ENCODE assay signal across 22 cellular contexts in the genomic region with DNA sequence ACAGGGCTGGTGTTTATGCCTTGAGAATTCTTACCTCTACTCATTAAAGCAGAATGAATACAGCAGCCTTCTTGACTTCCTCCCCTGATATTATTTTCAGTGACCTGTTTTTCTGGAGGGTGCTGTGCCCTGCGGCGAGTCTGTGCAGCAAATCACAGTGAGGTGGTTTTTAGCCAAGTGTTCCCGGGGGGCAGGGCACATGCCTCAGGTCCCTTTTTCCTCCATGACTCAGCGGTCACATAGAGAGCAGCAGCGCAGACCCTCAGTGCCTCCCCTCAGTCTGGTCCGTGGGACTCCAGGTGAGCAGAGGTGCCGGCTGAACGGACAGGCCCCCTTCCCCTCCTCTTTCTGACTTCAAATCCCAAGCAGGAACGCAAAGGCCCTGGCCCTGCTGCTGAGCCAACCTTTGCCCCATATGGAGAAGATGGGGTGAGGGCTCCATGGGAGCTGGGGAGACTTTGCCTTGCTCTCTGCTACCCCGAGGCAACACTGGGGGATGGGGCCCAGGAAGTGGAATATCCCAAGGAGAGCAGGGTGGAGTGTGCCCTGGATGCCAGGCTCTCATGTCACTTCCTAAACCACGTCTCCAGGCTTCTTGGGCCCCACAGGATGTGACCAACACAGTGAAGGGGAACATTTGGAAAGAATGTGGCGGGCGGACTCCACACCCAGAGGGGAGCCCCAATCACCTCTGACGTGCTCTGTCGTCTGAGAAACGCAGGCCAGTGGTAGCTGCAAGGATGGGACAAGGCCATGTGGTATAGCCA.
"Had no signal": no experiment of that assay in that cellular context is flagged by ENCODE, and none has a peak within 500 bp of the region (broad histone marks: within the 10 kb centered on the region; RNA-seq: fewer than 3 reads in every experiment).

No MANE protein-coding gene starts in this region.

- H3K9me3 ChIP-seq: body of pancreas, left lung, tibial nerve, vagina had no signal

- H3K4me1 ChIP-seq: body of pancreas, left lung, tibial nerve, vagina had no signal

- H3K36me3 ChIP-seq: left lung, tibial nerve, vagina had no signal

- H3K27ac ChIP-seq: body of pancreas, left lung, tibial nerve, vagina had no signal

- DNase-seq: activated CD4-positive, alpha-beta T cell treated with anti-CD3 and anti-CD28 coated beads, Interleukin-2, amount 10 ng/mL, durations not matched to agents 7 days and 5 days; activated CD8-positive, alpha-beta T cell treated with anti-CD3 and anti-CD28 coated beads, Interleukin-2, amount 10 ng/mL, durations not matched to agents 7 days and 5 days; activated naive CD4-positive, alpha-beta T cell treated with anti-CD3 and anti-CD28 coated beads for 36 hours; activated T-cell treated with anti-CD3 and anti-CD28 coated beads, Interleukin-2, amount 50 U/mL, for 4 hours; body of pancreas; central memory CD4-positive, alpha-beta T cell; endodermal cell; foreskin melanocyte; glutamatergic neuron; hypothalamus; islet precursor cell; nephron progenitor cell; nucleus accumbens; stimulated activated CD4-positive, alpha-beta T cell treated with anti-CD3 and anti-CD28 coated beads, Interleukin-2, amount 100 ng/mL, for 24 hours; stimulated activated naive CD8-positive, alpha-beta T cell treated with anti-CD3 and anti-CD28 coated beads, Interleukin-15, Interleukin-2, amounts not matched to agents 100 U/mL and 50 U/mL, for 24 hours; substantia nigra; T1000 had no signal

- H3K4me3 ChIP-seq: body of pancreas, left lung, tibial nerve, vagina had no signal

- H3K27me3 ChIP-seq: body of pancreas, left lung, tibial nerve, vagina had no signal

- FAIRE-seq: colon had no signal

- ATAC-seq: activated CD4-positive, CD25-positive, alpha-beta regulatory T cell treated with anti-CD3 and anti-CD28 coated beads, Interleukin-2, amount 50 U/mL, for 24 hours; activated CD8-positive, alpha-beta T cell treated with anti-CD3 and anti-CD28 coated beads, Interleukin-2, amount 10 ng/mL, durations not matched to agents 7 days and 5 days; activated T-cell treated with anti-CD3 and anti-CD28 coated beads, Interleukin-2, amount 50 U/mL, for 4 hours; body of pancreas; left lung; stimulated activated naive CD8-positive, alpha-beta T cell treated with anti-CD3 and anti-CD28 coated beads, Interleukin-15, Interleukin-2, amounts not matched to agents 100 U/mL and 50 U/mL, for 24 hours had no signal
